Comparison of ENCODE assay signal across 19 cellular contexts in the genomic region with DNA sequence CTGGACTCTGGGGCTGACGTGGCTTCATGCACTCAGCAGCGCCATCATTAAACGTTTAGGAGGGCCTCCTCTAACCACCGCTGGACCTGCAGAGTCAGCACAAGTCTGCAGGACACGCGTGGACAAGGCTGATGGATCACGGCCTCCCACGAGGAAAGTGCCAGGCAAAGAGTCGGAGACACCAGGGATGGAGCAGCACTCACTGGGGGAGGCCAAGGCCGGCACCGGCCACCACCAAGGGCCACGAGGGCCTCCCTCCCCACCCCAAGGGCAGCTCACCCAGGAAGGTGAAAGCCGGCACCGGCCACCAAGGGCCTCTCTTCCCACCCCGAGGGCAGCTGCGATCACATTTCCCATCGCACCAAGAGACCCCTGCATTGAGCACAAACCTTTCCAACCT.
DNase-seq lines count a peak whose midpoint lies in the region; ATAC-seq and TF ChIP-seq lines count a peak whose summit lies in the region.
"Had no signal": no experiment of that assay in that cellular context is flagged by ENCODE, and none has a peak within 500 bp of the region (broad histone marks: within the 10 kb centered on the region; RNA-seq: fewer than 3 reads in every experiment).

No MANE protein-coding gene starts in this region.

- H3K9ac ChIP-seq in IMR-90 (ENCODE audit: low read depth, low read length): peak overlapping the region; percentile 22

- H2AK5ac ChIP-seq in IMR-90 (ENCODE audit: low read depth, low read length): peak overlapping the region; percentile 100

- H3K36me3 ChIP-seq in IMR-90 (ENCODE audit: control insufficient read depth, insufficient read depth, low read length) (0 out of 2 replicates have a peak, but pooled peaks cover 1% of the 10 kb centered on the region), esophagus squamous epithelium (no peaks in the 10 kb centered on the region), osteoblast (ENCODE audit: insufficient read depth, low read length) (peaks cover 6% of the 10 kb centered on the region), transverse colon (no peaks in the 10 kb centered on the region)
- H3K36me3 ChIP-seq: heart right ventricle, vagina had no signal

- dilution Hi-C loops in IMR-90 (cut with HindIII; ENCODE audit: low sequenced_read_pairs, unreplicated experiment): no loop called here

- DNase-seq in IMR-90 (no peak), esophagus squamous epithelium (lab: John Stamatoyannopoulos, UW) (no peak), osteoblast (ENCODE audit: insufficient read length, low spot score, missing footprints) (peak; percentile 73), transverse colon (no peak), SIG-M5 (lab: John Stamatoyannopoulos, UW) (no peak)
- DNase-seq: activated CD4-positive, alpha-beta T cell treated with anti-CD3 and anti-CD28 coated beads, Interleukin-2, amount 50 U/mL, for 4 hours; activated CD8-positive, alpha-beta memory T cell treated with anti-CD3 and anti-CD28 coated beads, Interleukin-2, amount 50 U/mL, for 4 hours; activated naive CD4-positive, alpha-beta T cell treated with anti-CD3 and anti-CD28 coated beads, Interleukin-2, amount 50 U/mL, for 16 hours; anterior cingulate cortex; CD4-positive, alpha-beta T cell; DMS 273 treated with DMSO at 0.1 percent for 48 hours; heart right ventricle; NCI-H1092; NCI-H187 treated with DMSO at 0.1 percent for 48 hours; stimulated activated CD4-positive, alpha-beta T cell treated with anti-CD3 and anti-CD28 coated beads, Interleukin-1b, Interleukin-23, amount 100 ng/mL, for 48 hours; substantia nigra had no signal

- peak overlapping the region; percentile 82 for H3K18ac ChIP-seq in IMR-90 (ENCODE audit: low read depth, low read length)

- H4K5ac ChIP-seq in IMR-90 (ENCODE audit: low read depth, low read length): peak overlapping the region; percentile 73

- peak overlapping the region; percentile 100 for H3K14ac ChIP-seq in IMR-90 (replicated peaks; ENCODE audit: low read depth, low read length)

- no peak for TF ChIP-seq RAD21 in IMR-90 (IDR thresholded peaks at IDR 0.05; ENCODE audit: low read length)

- WGBS in IMR-90 (ENCODE audit: extremely low coverage in 2 of 2, insufficient read length in 1 of 2), 2 experiments: 95% methylated on average over 13 of the region's 17 CpGs; no CpG with 5 or more reads in 1 of the 2 experiments
- 96% methylated on average over 4 of the region's 17 CpGs; no CpG with 5 or more reads in 1 of the 2 donors for WGBS in esophagus squamous epithelium, 2 donors
- WGBS in transverse colon (ENCODE audit: low coverage in 1 of 2), 2 donors: 92% methylated on average over 15 of the region's 17 CpGs; no CpG with 5 or more reads in 1 of the 2 donors

- peak overlapping the region; percentile 56 to 96 for H4K8ac ChIP-seq in IMR-90 (ENCODE audit: low read depth in 2 of 2, low read length in 2 of 2)

- BruUV-seq in IMR-90 (replicated peaks; lab: Mats Ljungman, UMichigan): no TSS peak

- no peaks in the 10 kb centered on the region for H3K9me3 ChIP-seq in IMR-90 (ENCODE audit: control insufficient read depth, insufficient read depth, low read length)
- no peaks in the 10 kb centered on the region for H3K9me3 ChIP-seq in esophagus squamous epithelium
- H3K9me3 ChIP-seq in osteoblast (ENCODE audit: low read depth, low read length): no peaks in the 10 kb centered on the region
- no peaks in the 10 kb centered on the region for H3K9me3 ChIP-seq in transverse colon
- H3K9me3 ChIP-seq: heart right ventricle, vagina had no signal

- intact Hi-C loops in IMR-90 (cut with micrococcal nuclease): loop anchor here (5.0 kb wide), 1 partner anchor 84 kb away; no protein-coding TSS in a partner anchor
- intact Hi-C loops in esophagus squamous epithelium (cut with DNase I): no loop called here
- intact Hi-C loops in transverse colon (cut with DNase I; ENCODE audit: low total_unique reads): no loop called here

- CTCF ChIA-PET in IMR-90 (lab: Yijun Ruan, JAX): no interaction called here

- H4K20me1 ChIP-seq in IMR-90 (ENCODE audit: insufficient read depth, low read length) (peaks cover 14% of the 10 kb centered on the region), osteoblast (ENCODE audit: insufficient read depth, low read length) (no peaks in the 10 kb centered on the region)

- TF ChIP-seq POLR2A in IMR-90 (IDR thresholded peaks at IDR 0.05; ENCODE audit: low read depth, low read length): no peak
- TF ChIP-seq POLR2A in esophagus squamous epithelium (IDR thresholded peaks at IDR 0.05): no peak
- TF ChIP-seq POLR2A in transverse colon (IDR thresholded peaks at IDR 0.05): no peak

- H2AK9ac ChIP-seq in IMR-90 (replicated peaks; ENCODE audit: low read depth, low read length, poor library complexity): peak overlapping the region; percentile 97

- H3K9me1 ChIP-seq in IMR-90 (ENCODE audit: insufficient read depth, low read length): peaks cover 74% of the 10 kb centered on the region

- peak overlapping the region; percentile 97 for H2BK20ac ChIP-seq in IMR-90 (ENCODE audit: low read depth, low read length)

- H3K4me2 ChIP-seq in IMR-90 (ENCODE audit: low read depth, low read length) (peak overlapping the region; percentile 3), osteoblast (ENCODE audit: insufficient read depth, low read length) (peak overlapping the region; percentile 74)

- peak overlapping the region; percentile 93 for H3K23ac ChIP-seq in IMR-90 (ENCODE audit: low read depth, low read length)

- peaks cover 51% of the 10 kb centered on the region for H3K4me1 ChIP-seq in IMR-90 (ENCODE audit: control insufficient read depth, insufficient read depth, low read length)
- H3K4me1 ChIP-seq in esophagus squamous epithelium: peaks cover 0 to 42% (median 5%) of the 10 kb centered on the region in 3 donors
- peaks cover 52% of the 10 kb centered on the region for H3K4me1 ChIP-seq in osteoblast (ENCODE audit: insufficient read depth, low read length)
- peaks cover 6 to 22% (median 16%) of the 10 kb centered on the region in 4 donors for H3K4me1 ChIP-seq in transverse colon

- H2AFZ ChIP-seq in IMR-90 (replicated peaks; ENCODE audit: low read length, poor library complexity) (peak overlapping the region; percentile 74), osteoblast (ENCODE audit: low read length) (peak overlapping the region; percentile 6)

- H3K79me1 ChIP-seq in IMR-90 (ENCODE audit: low read depth in 1 of 2, low read length in 2 of 2): peaks cover 46 to 94% of the 10 kb centered on the region in 2 experiments

- H3K27ac ChIP-seq in IMR-90 (ENCODE audit: insufficient read depth, low read length) (peak overlapping the region; percentile 98), esophagus squamous epithelium (peak overlapping the region in 3 of 4 donors; percentile 23 to 32 (median 29)), osteoblast (ENCODE audit: low read depth, low read length) (peak overlapping the region; percentile 96), transverse colon (peak overlapping the region; percentile 3 to 63 (median 58))
- H3K27ac ChIP-seq: heart right ventricle, vagina had no signal

- H3K4ac ChIP-seq in IMR-90 (ENCODE audit: low read depth, low read length): peak overlapping the region; percentile 100

- H3K27me3 ChIP-seq in IMR-90 (ENCODE audit: control insufficient read depth, insufficient read depth, low read length): no peaks in the 10 kb centered on the region
- no peaks in the 10 kb centered on the region for H3K27me3 ChIP-seq in esophagus squamous epithelium
- H3K27me3 ChIP-seq in osteoblast (ENCODE audit: insufficient read depth, low read length): no peaks in the 10 kb centered on the region
- no peaks in the 10 kb centered on the region for H3K27me3 ChIP-seq in transverse colon
- H3K27me3 ChIP-seq: heart right ventricle, vagina had no signal

- peak overlapping the region; percentile 63; the same call in 1 of the 2 replicates for H3K56ac ChIP-seq in IMR-90 (ENCODE audit: extremely low read depth, insufficient read depth, low read length)

- H3K4me3 ChIP-seq in IMR-90 (ENCODE audit: insufficient read depth, low read depth, low read length): no peak overlapping the region
- no peak overlapping the region for H3K4me3 ChIP-seq in esophagus squamous epithelium
- no peak overlapping the region for H3K4me3 ChIP-seq in osteoblast (ENCODE audit: insufficient read depth, low read length)
- H3K4me3 ChIP-seq in transverse colon: no peak overlapping the region
- H3K4me3 ChIP-seq: heart right ventricle, vagina had no signal

- H3K79me2 ChIP-seq in osteoblast (ENCODE audit: insufficient read depth, low read length): peaks cover 92% of the 10 kb centered on the region

- peak overlapping the region; percentile 80 for H2BK15ac ChIP-seq in IMR-90 (ENCODE audit: low read depth, low read length)

- peak overlapping the region; percentile 98 for H2BK5ac ChIP-seq in IMR-90 (ENCODE audit: low read depth, low read length, poor library complexity, severe bottlenecking)

- TF ChIP-seq CTCF in IMR-90 (conservative IDR thresholded peaks at IDR 0.05; ENCODE audit: low read depth, low read length) (no peak), esophagus squamous epithelium (IDR thresholded peaks at IDR 0.05) (no peak), osteoblast (IDR thresholded peaks at IDR 0.05; ENCODE audit: extremely low read depth, low read depth, low read length) (no peak), transverse colon (IDR thresholded peaks at IDR 0.05) (no peak)

- H2BK120ac ChIP-seq in IMR-90 (ENCODE audit: low read depth, low read length): peak overlapping the region; percentile 99

- ATAC-seq in IMR-90 (ENCODE audit: low read depth) (no peak; the same call in 1 of the 2 replicates), HG03432 (IDR thresholded peaks at IDR 0.05; ENCODE audit: unreplicated experiment) (no peak), GM21381 (IDR thresholded peaks at IDR 0.05; ENCODE audit: unreplicated experiment) (no peak)
- ATAC-seq: heart right ventricle had no signal

- in situ Hi-C loops in IMR-90 (cut with MboI; ENCODE audit: low sequenced_read_pairs): no loop called here
- in situ Hi-C loops in transverse colon (cut with MboI; ENCODE audit: low pct_ligation_motif_present in 1 of 4, low pct_unique_long_range_greater_than_20kb in 1 of 4, low sequenced_read_pairs in 3 of 4): no loop called here

- POLR2A ChIA-PET in IMR-90 (lab: Charles Lee; ENCODE audit: unreplicated experiment): no interaction called here

- no peak for TF ChIP-seq EP300 in transverse colon (IDR thresholded peaks at IDR 0.05; ENCODE audit: low read depth)

- H4K91ac ChIP-seq in IMR-90 (ENCODE audit: insufficient read depth, low read depth, low read length): peak overlapping the region; percentile 100

TF ChIP-seq in IMR-90, 13 proteins besides CTCF, POLR2A, EP300 and RAD21:
- TF ChIP-seq MAFK (IDR thresholded peaks at IDR 0.05; ENCODE audit: low read depth, low read length) (peak; percentile 16; the same call in 1 of the 2 replicates), RCOR1 (IDR thresholded peaks at IDR 0.05; ENCODE audit: insufficient replicate concordance, low read length) (no peak)

Comparison
In these comparisons a context has a peak if more than half of its experiments do, and no peak if none do; other contexts are left out.
1. H3K27ac ChIP-seq: peak in every context shown above with its lines; median percentile 98 in IMR-90; 96 in osteoblast; 58 in transverse colon; 29 in esophagus squamous epithelium.